25 cellular contexts compared by ENCODE assay signal in the genomic region with DNA sequence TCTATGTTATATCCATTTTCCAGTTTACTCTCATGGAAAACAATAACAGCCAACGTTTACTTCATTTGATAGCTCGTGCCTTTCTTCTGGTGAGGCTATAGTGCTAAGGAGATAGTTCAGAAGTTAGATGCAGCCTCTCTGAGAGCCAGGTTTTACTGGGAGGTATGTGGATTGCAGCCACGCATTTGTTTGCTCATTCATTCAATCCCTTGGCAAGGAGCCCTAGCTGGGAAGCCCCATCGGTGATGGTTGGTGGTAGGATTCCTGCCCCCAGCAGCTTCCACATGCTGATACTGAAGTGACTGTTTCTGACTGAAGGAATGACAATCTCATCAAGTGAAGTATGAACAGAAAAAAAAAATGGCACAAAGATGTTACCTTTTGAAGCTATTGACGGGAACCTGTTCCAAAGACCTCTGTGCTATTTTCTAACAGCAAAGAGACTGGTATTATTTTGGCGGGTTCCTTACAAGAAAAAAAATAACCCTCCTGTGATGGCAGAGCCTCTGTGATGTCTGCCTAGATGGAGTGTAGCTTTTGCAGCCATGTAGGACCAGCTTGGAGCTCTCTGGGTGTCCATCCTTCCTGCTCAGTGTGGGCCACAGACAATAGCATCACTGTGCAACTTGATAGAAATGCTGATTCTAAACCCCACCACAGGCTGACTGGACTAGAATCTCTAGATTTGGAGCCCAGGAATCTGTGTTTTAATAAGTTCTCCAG. TPM values are rescaled to one million over a fixed set of nuclear protein-coding genes. Genes with fewer than 3 reads are reported as not detected.
DNase-seq lines count a peak whose midpoint lies in the region; ATAC-seq and TF ChIP-seq lines count a peak whose summit lies in the region.
"Had no signal": no experiment of that assay in that cellular context is flagged by ENCODE, and none has a peak within 500 bp of the region (broad histone marks: within the 10 kb centered on the region; RNA-seq: fewer than 3 reads in every experiment).

No MANE protein-coding gene starts in this region.

- H3K36me3 Mint-ChIP-seq in endodermal cell (ENCODE audit: low read depth) (no peaks in the 10 kb centered on the region), T-helper 17 cell (ENCODE audit: low read depth) (no peaks in the 10 kb centered on the region)
- no peaks in the 10 kb centered on the region for H3K36me3 Mint-ChIP-seq in activated naive CD8-positive, alpha-beta T cell treated with anti-CD3 and anti-CD28 coated beads for 36 hours
- H3K36me3 Mint-ChIP-seq: activated naive CD4-positive, alpha-beta T cell treated with anti-CD3 and anti-CD28 coated beads, Interleukin-2, amount 10 ng/mL, durations not matched to agents 7 days and 5 days had no signal

- no peaks in the 10 kb centered on the region for H3K9me3 Mint-ChIP-seq in endodermal cell
- H3K9me3 Mint-ChIP-seq in activated naive CD8-positive, alpha-beta T cell treated with anti-CD3 and anti-CD28 coated beads for 36 hours, result no peaks in the 10 kb centered on the region
- H3K9me3 Mint-ChIP-seq: activated naive CD4-positive, alpha-beta T cell treated with anti-CD3 and anti-CD28 coated beads, Interleukin-2, amount 10 ng/mL, durations not matched to agents 7 days and 5 days; neural crest cell had no signal

- H3K4me1 ChIP-seq in endodermal cell (ENCODE audit: control insufficient read depth, insufficient read depth, low read length), result peaks cover 9% of the 10 kb centered on the region
- H3K4me1 ChIP-seq: Caco-2, gastroesophageal sphincter, upper lobe of left lung had no signal

- H3K27ac ChIP-seq in endodermal cell (ENCODE audit: low read depth, low read length), result no peak overlapping the region
- H3K27ac ChIP-seq: BLaER1, gastroesophageal sphincter, upper lobe of left lung had no signal

- H3K4me3 Mint-ChIP-seq in endodermal cell (no peak overlapping the region), T-helper 17 cell (no peak overlapping the region)
- no peak overlapping the region for H3K4me3 Mint-ChIP-seq in activated naive CD8-positive, alpha-beta T cell treated with anti-CD3 and anti-CD28 coated beads for 36 hours
- H3K4me3 Mint-ChIP-seq: activated naive CD4-positive, alpha-beta T cell treated with anti-CD3 and anti-CD28 coated beads, Interleukin-2, amount 10 ng/mL, durations not matched to agents 7 days and 5 days; neural crest cell had no signal

- no peak for TF ChIP-seq CTCF in LNCaP clone FGC (IDR thresholded peaks at IDR 0.05; ENCODE audit: control insufficient read depth, extremely low read depth, insufficient read depth)
- no peak for TF ChIP-seq CTCF in endodermal cell (conservative IDR thresholded peaks at IDR 0.05)

- H3K27me3 ChIP-seq in endodermal cell (ENCODE audit: control insufficient read depth, insufficient read depth, low read length, poor library complexity, severe bottlenecking), result no peaks in the 10 kb centered on the region
- H3K27me3 ChIP-seq: BLaER1, upper lobe of left lung had no signal

- H3K4me1 Mint-ChIP-seq in endodermal cell (peaks cover 17% of the 10 kb centered on the region), T-helper 17 cell (no peaks in the 10 kb centered on the region)
- no peaks in the 10 kb centered on the region for H3K4me1 Mint-ChIP-seq in activated naive CD8-positive, alpha-beta T cell treated with anti-CD3 and anti-CD28 coated beads for 36 hours
- H3K4me1 Mint-ChIP-seq: activated naive CD4-positive, alpha-beta T cell treated with anti-CD3 and anti-CD28 coated beads, Interleukin-2, amount 10 ng/mL, durations not matched to agents 7 days and 5 days; neural crest cell had no signal

- no peak overlapping the region for H3K9ac ChIP-seq in endodermal cell (ENCODE audit: extremely low read depth, low read length, poor library complexity, severe bottlenecking)
- H3K9ac ChIP-seq: BLaER1 had no signal

- no peak overlapping the region for H3K27ac Mint-ChIP-seq in endodermal cell
- H3K27ac Mint-ChIP-seq in activated naive CD8-positive, alpha-beta T cell treated with anti-CD3 and anti-CD28 coated beads for 36 hours, result no peak overlapping the region
- no peak overlapping the region for H3K27ac Mint-ChIP-seq in T-helper 17 cell
- H3K27ac Mint-ChIP-seq: activated naive CD4-positive, alpha-beta T cell treated with anti-CD3 and anti-CD28 coated beads, Interleukin-2, amount 10 ng/mL, durations not matched to agents 7 days and 5 days; progenitor cell of endocrine pancreas had no signal

- H3K36me3 ChIP-seq in endodermal cell (ENCODE audit: control insufficient read depth, insufficient read depth, low read length), result no peaks in the 10 kb centered on the region
- H3K36me3 ChIP-seq: BLaER1, gastroesophageal sphincter, upper lobe of left lung had no signal

- peak; percentile 65 for DNase-seq in DMS53 (lab: John Stamatoyannopoulos, UW)
- DNase-seq in LNCaP clone FGC (ENCODE audit: low read depth), result peak; percentile 6
- DNase-seq in SHP77 (lab: John Stamatoyannopoulos, UW), result peak; percentile 26 to 74
- peak; percentile 71 for DNase-seq in endodermal cell
- no peak for DNase-seq in activated naive CD8-positive, alpha-beta T cell treated with anti-CD3 and anti-CD28 coated beads for 36 hours
- DNase-seq in SK-N-DZ (ENCODE audit: low spot score), result no peak
- DNase-seq in T-helper 17 cell, result no peak
- DNase-seq: ACHN; activated CD4-positive, alpha-beta T cell treated with anti-CD3 and anti-CD28 coated beads for 1 hour; activated naive CD4-positive, alpha-beta T cell treated with anti-CD3 and anti-CD28 coated beads, Interleukin-2, amount 10 ng/mL, durations not matched to agents 7 days and 5 days; activated T-cell treated with anti-CD3 and anti-CD28 coated beads, Interleukin-2, amount 50 U/mL, for 1 hour; anterior cingulate cortex; Caco-2; effector CD8-positive, alpha-beta T cell; NCI-H187; SW 1271; upper lobe of left lung had no signal

- peaks cover 2% of the 10 kb centered on the region for H3K27me3 Mint-ChIP-seq in endodermal cell (ENCODE audit: insufficient read depth)
- H3K27me3 Mint-ChIP-seq in activated naive CD8-positive, alpha-beta T cell treated with anti-CD3 and anti-CD28 coated beads for 36 hours, result peaks cover 2% of the 10 kb centered on the region
- peaks cover 18% of the 10 kb centered on the region for H3K27me3 Mint-ChIP-seq in T-helper 17 cell
- H3K27me3 Mint-ChIP-seq: activated naive CD4-positive, alpha-beta T cell treated with anti-CD3 and anti-CD28 coated beads, Interleukin-2, amount 10 ng/mL, durations not matched to agents 7 days and 5 days had no signal

- no peaks in the 10 kb centered on the region for H3K9me3 ChIP-seq in endodermal cell (ENCODE audit: control insufficient read depth, low read length)
- no peaks in the 10 kb centered on the region for H3K9me3 ChIP-seq in T-helper 17 cell (ENCODE audit: control insufficient read depth, low read length, poor library complexity, severe bottlenecking)
- H3K9me3 ChIP-seq: BLaER1, Caco-2, gastroesophageal sphincter, upper lobe of left lung had no signal

- ATAC-seq in GM21367 (IDR thresholded peaks at IDR 0.05; ENCODE audit: unreplicated experiment) (no peak), T-helper 17 cell (no peak)
- ATAC-seq: esophagus mucosa, gastroesophageal sphincter, K562 had no signal

- 56 to 87% methylated on average over 4 to 6 of the region's 6 CpGs for WGBS in endodermal cell (ENCODE audit: insufficient coverage in 1 of 2, insufficient read length in 1 of 2), 2 experiments

- no peak overlapping the region for H3K4me3 ChIP-seq in LNCaP clone FGC (ENCODE audit: low read depth, low read length)
- no peak overlapping the region for H3K4me3 ChIP-seq in endodermal cell (ENCODE audit: low read length)
- H3K4me3 ChIP-seq: BLaER1, gastroesophageal sphincter, K562, lung, upper lobe of left lung had no signal

RNA-seq across cellular contexts. Expression of a gene that starts 30.6 kb away (rescaled TPM):
- total RNA-seq in endodermal cell (under 1 TPM in 1 of 2 donors, not detected in 1; 0.11 TPM), T-helper 17 cell (not detected)
- polyA plus RNA-seq in endodermal cell (2013, experiment 1 of 2), result 8.0 TPM
- 7.5 TPM for polyA plus RNA-seq in endodermal cell (2013, experiment 2 of 2)
- total RNA-seq in activated naive CD8-positive, alpha-beta T cell treated with anti-CD3 and anti-CD28 coated beads for 36 hours, result not detected
- 40.0 and 41.1 TPM in 2 replicates for polyA plus RNA-seq in SK-N-DZ (2014; cell fraction: cytosol; rRNA removed)
- polyA plus RNA-seq in SK-N-DZ (2014; cell fraction: nucleus; rRNA removed), result 51.1 and 70.7 TPM in 2 replicates
- total RNA-seq: Caco-2, K562 had no signal

Comparison
In these comparisons a context has a peak if more than half of its experiments do, and no peak if none do; other contexts are left out.
1. DNase-seq: peak in DMS53 (single experiment), LNCaP clone FGC (single experiment), SHP77 (2 of 2) and endodermal cell (single experiment); none in activated naive CD8-positive, alpha-beta T cell treated with anti-CD3 and anti-CD28 coated beads for 36 hours (single experiment), SK-N-DZ (single experiment) and T-helper 17 cell (0 of 3).